Comparison of ENCODE assay signal across 20 cellular contexts in the genomic region with DNA sequence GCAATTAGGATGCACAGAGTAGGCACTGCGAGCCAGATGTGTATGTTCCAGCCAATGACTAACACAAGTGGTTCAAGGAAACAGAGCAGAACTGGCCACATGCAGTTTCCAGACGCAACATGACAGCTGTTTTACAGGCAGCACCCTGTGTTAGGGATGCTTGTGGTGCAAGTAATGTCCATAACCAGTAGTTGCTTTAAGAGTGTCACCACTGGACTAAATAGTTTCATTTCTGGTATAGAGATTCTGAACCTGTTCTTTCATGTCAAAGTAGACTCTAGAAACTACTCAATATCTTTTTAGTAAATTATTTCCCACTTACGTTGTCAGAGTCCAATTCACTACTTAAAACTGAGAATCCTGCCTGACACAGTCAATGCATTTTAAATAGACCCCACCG.
"Had no signal": no experiment of that assay in that cellular context is flagged by ENCODE, and none has a peak within 500 bp of the region (broad histone marks: within the 10 kb centered on the region; RNA-seq: fewer than 3 reads in every experiment).

No MANE protein-coding gene starts in this region.

- ATAC-seq: activated CD4-positive, CD25-positive, alpha-beta regulatory T cell treated with anti-CD3 and anti-CD28 coated beads, Interleukin-2, amount 50 U/mL, for 24 hours; activated CD8-positive, alpha-beta memory T cell treated with anti-CD3 and anti-CD28 coated beads, Interleukin-2, amount 10 ng/mL, durations not matched to agents 7 days and 5 days; left lung; natural killer cell had no signal

- DNase-seq: activated CD4-positive, alpha-beta memory T cell treated with anti-CD3 and anti-CD28 coated beads, Interleukin-2, amount 10 ng/mL, durations not matched to agents 7 days and 5 days; activated CD4-positive, alpha-beta T cell treated with anti-CD3 and anti-CD28 coated beads, Interleukin-2, amount 10 ng/mL, durations not matched to agents 24 days and 14 days; activated CD8-positive, alpha-beta memory T cell treated with anti-CD3 and anti-CD28 coated beads, Interleukin-2, amount 10 ng/mL, durations not matched to agents 7 days and 5 days; activated gamma-delta T cell treated with Interleukin-2 at 50 U/mL for 16 hours; aorta; caudate nucleus; effector CD8-positive, alpha-beta T cell; glutamatergic neuron; hippocampal formation; kidney glomerular epithelial cell; left lung; natural killer cell; ovary; spleen; stimulated activated CD4-positive, alpha-beta T cell treated with anti-CD3 and anti-CD28 coated beads, Interleukin-4, amount 100 ng/mL, for 24 hours; stimulated activated naive CD4-positive, alpha-beta T cell treated with Interleukin-2 at 50 U/mL for 16 hours had no signal

- H3K4me3 ChIP-seq: left lung, lung, ovary, prostate gland, spleen, thoracic aorta had no signal
